11 cellular contexts compared by ENCODE assay signal in the genomic region with DNA sequence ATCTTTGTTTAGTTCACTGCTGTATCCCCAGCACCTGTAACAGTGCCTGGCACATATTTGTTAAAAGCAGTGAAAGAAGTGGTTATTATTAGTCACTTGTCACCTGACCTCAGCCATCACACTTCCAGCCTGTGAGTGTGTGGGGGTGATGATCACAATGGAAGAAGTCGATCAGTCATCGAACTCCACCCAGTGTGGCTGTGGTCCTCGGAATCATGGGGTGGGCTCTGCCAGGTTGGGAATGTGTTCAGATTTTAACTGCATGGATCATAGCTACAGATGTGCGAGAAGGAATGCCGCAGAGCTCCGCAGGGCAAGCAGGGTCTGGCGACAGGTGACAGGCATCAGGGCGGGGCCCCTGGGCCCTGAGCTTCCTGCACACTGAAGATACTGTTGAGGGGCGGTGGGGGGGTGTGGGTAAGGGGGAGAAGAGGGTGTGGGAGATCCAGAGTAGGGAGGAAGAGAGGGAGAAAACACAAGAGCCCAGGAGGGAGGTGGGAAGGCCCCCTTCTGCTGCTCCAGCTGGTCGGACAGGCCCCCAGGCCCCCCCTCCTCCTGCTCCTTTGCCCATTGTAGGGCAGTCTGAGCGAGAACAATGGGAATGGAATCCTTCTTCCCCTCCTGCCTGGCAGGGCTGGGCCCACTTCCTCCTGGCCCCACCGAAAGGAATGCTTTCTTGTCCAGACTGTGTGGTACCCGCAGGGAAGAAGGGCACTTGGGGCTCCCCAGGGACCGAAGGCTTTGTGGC.
DNase-seq lines count a peak whose midpoint lies in the region; ATAC-seq and TF ChIP-seq lines count a peak whose summit lies in the region.
"Had no signal": no experiment of that assay in that cellular context is flagged by ENCODE, and none has a peak within 500 bp of the region (broad histone marks: within the 10 kb centered on the region; RNA-seq: fewer than 3 reads in every experiment).

No MANE protein-coding gene starts in this region.

- intact Hi-C loops in vagina (cut with DNase I), result no loop called here

- no peaks in the 10 kb centered on the region for H3K27me3 ChIP-seq in vagina
- H3K27me3 ChIP-seq: heart left ventricle had no signal

- no peak for ATAC-seq in GM21737 (IDR thresholded peaks at IDR 0.05; ENCODE audit: unreplicated experiment)

- no peaks in the 10 kb centered on the region for H3K9me3 ChIP-seq in iPS-18c (ENCODE audit: control insufficient read depth, insufficient read depth, low read length)
- H3K9me3 ChIP-seq in vagina, result no peaks in the 10 kb centered on the region
- H3K9me3 ChIP-seq: heart left ventricle had no signal

- H3K36me3 ChIP-seq in vagina, result no peaks in the 10 kb centered on the region
- H3K36me3 ChIP-seq: heart left ventricle had no signal

- no peaks in the 10 kb centered on the region for H3K4me1 ChIP-seq in vagina

- TF ChIP-seq CTCF in vagina (IDR thresholded peaks at IDR 0.05), result no peak

- peak; percentile 47 for DNase-seq in activated CD4-positive, alpha-beta T cell treated with anti-CD3 and anti-CD28 coated beads for 48 hours
- DNase-seq in activated CD4-positive, alpha-beta T cell treated with anti-CD3 and anti-CD28 coated beads for 1 hour, result no peak
- DNase-seq in activated CD8-positive, alpha-beta memory T cell treated with anti-CD3 and anti-CD28 coated beads, Interleukin-2, amount 50 U/mL, for 48 hours, result peak; percentile 59
- peak; percentile 7 to 22 (median 8) for DNase-seq in stimulated activated CD4-positive, alpha-beta T cell treated with anti-CD3 and anti-CD28 coated beads, TNF-alpha, amount 100 ng/mL, for 48 hours (ENCODE audit: low read depth in 3 of 3)
- DNase-seq in EL (no peak), vagina (ENCODE audit: extremely low spot score in 2 of 2) (no peak)
- DNase-seq: ACHN, heart left ventricle, Kasumi-1 had no signal

- no peak overlapping the region for H3K27ac ChIP-seq in vagina
- H3K27ac ChIP-seq: heart left ventricle had no signal

- TF ChIP-seq POLR2A in vagina (IDR thresholded peaks at IDR 0.05), result no peak

- H3K4me3 ChIP-seq in iPS-18c (ENCODE audit: insufficient read depth, low read depth, low read length) (0 out of 2 replicates have a peak overlapping the region, but pooled peaks have one; percentile 9), vagina (no peak overlapping the region)
- H3K4me3 ChIP-seq: heart left ventricle had no signal

Comparison
In these comparisons a context has a peak if more than half of its experiments do, and no peak if none do; other contexts are left out.
1. DNase-seq: peak in activated CD4-positive, alpha-beta T cell treated with anti-CD3 and anti-CD28 coated beads for 48 hours (single experiment), activated CD8-positive, alpha-beta memory T cell treated with anti-CD3 and anti-CD28 coated beads, Interleukin-2, amount 50 U/mL, for 48 hours (single experiment) and stimulated activated CD4-positive, alpha-beta T cell treated with anti-CD3 and anti-CD28 coated beads, TNF-alpha, amount 100 ng/mL, for 48 hours (3 of 3); none in activated CD4-positive, alpha-beta T cell treated with anti-CD3 and anti-CD28 coated beads for 1 hour (single experiment), EL (single experiment) and vagina (0 of 2).